In the genomic region with DNA sequence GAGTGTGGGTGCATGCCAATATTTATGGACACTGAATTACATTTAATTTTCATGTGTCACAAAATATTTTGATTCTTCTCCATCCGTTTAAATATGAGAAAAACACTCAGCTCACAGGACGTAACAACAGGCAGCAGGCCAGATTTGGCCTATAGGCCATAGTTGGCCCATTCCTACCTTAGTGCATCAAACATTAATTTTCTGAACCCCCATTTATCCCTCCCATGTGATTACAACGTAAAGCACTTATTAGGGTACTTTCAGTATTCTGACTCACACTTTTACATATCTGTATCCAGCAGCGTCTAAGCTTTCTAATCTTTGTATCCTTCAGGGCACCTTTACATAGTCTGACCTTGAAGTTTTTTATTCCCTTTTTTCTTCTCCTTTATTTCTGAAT, we compare ENCODE assay signal across 1 cellular context.
TF ChIP-seq lines count a peak whose summit lies in the region.

No MANE protein-coding gene starts in this region.

TF ChIP-seq in GM23338, 12 proteins besides CTCF, POLR2A, EP300 and RAD21 (continued from another document):
- TF ChIP-seq ETS1 (IDR thresholded peaks at IDR 0.05) (no peak), EZH2 (IDR thresholded peaks at IDR 0.05; ENCODE audit: low read depth, unreplicated experiment) (no peak), POLR2AphosphoS5 (IDR thresholded peaks at IDR 0.05; ENCODE audit: low read depth) (no peak)
TF ChIP-seq in GM23338: peak in this region for 0.
